Comparison of ENCODE assay signal across 21 cellular contexts in genomic region chrX:15430584-15430983, GRCh38. TPM values are rescaled to one million over a fixed set of nuclear protein-coding genes. Genes with fewer than 3 reads are reported as not detected.
"Had no signal": no experiment of that assay in that cellular context is flagged by ENCODE, and none has a peak within 500 bp of the region (broad histone marks: within the 10 kb centered on the region; RNA-seq: fewer than 3 reads in every experiment).

No MANE protein-coding gene starts in this region.

- H3K9me3 ChIP-seq: prostate gland, right atrium auricular region, thyroid gland had no signal

- H3K4me1 ChIP-seq: prostate gland, right atrium auricular region, thyroid gland had no signal

- ATAC-seq: activated CD4-positive, CD25-positive, alpha-beta regulatory T cell treated with anti-CD3 and anti-CD28 coated beads, Interleukin-2, amount 50 U/mL, for 24 hours; activated CD8-positive, alpha-beta T cell treated with anti-CD3 and anti-CD28 coated beads, Interleukin-2, amount 10 ng/mL, durations not matched to agents 7 days and 5 days; left cardiac atrium; naive thymus-derived CD4-positive, alpha-beta T cell had no signal

- DNase-seq: activated CD4-positive, alpha-beta T cell treated with anti-CD3 and anti-CD28 coated beads, Interleukin-2, amount 10 ng/mL, durations not matched to agents 7 days and 5 days; activated CD8-positive, alpha-beta T cell treated with anti-CD3 and anti-CD28 coated beads, Interleukin-2, amount 10 ng/mL, durations not matched to agents 7 days and 5 days; activated naive CD4-positive, alpha-beta T cell treated with anti-CD3 and anti-CD28 coated beads for 36 hours; activated T-cell treated with anti-CD3 and anti-CD28 coated beads, Interleukin-2, amount 50 U/mL, for 24 hours; anterior cingulate cortex; caudate nucleus; erythroblast; left cardiac atrium; mesendoderm; naive thymus-derived CD4-positive, alpha-beta T cell; stimulated activated CD4-positive, alpha-beta T cell treated with anti-CD3 and anti-CD28 coated beads, Interleukin-12 subunit alpha, Interleukin-12 subunit beta, amount 100 ng/mL, for 4 hours; stimulated activated CD4-positive, alpha-beta T cell treated with anti-CD3 and anti-CD28 coated beads, Interleukin-1b, Interleukin-23, amount 100 ng/mL, for 48 hours; stimulated activated naive CD4-positive, alpha-beta T cell treated with Interleukin-2 at 50 U/mL for 16 hours; T-helper 9 cell; thyroid gland had no signal

- H3K27ac ChIP-seq: neural progenitor cell, prostate gland, right atrium auricular region, thyroid gland had no signal

- H3K27me3 ChIP-seq: neural progenitor cell, right atrium auricular region, thyroid gland had no signal

- H3K36me3 ChIP-seq: neural progenitor cell, prostate gland, right atrium auricular region, thyroid gland had no signal

- H3K4me3 ChIP-seq: neural progenitor cell, prostate gland, right atrium auricular region, thyroid gland had no signal

RNA-seq across cellular contexts. Expression of gene VEGFD, which starts 46.4 kb away (rescaled TPM):
- total RNA-seq: activated CD4-positive, alpha-beta T cell treated with anti-CD3 and anti-CD28 coated beads, Interleukin-2, amount 10 ng/mL, durations not matched to agents 7 days and 5 days; activated CD8-positive, alpha-beta T cell treated with anti-CD3 and anti-CD28 coated beads, Interleukin-2, amount 10 ng/mL, durations not matched to agents 7 days and 5 days; activated naive CD4-positive, alpha-beta T cell treated with anti-CD3 and anti-CD28 coated beads for 36 hours; activated T-helper 2 cell treated with anti-CD3 and anti-CD28 coated beads, Interferon-gamma antibody, Interleukin-2, Interleukin-4, amounts not matched to agents 10 μg/mL and 5 μg/mL and 100 μg/mL, durations not matched to agents 14 hours and 24 hours and 36 hours; fibroblast of villous mesenchyme; naive thymus-derived CD4-positive, alpha-beta T cell had no signal
